8 cellular contexts compared by ENCODE assay signal in the genomic region with DNA sequence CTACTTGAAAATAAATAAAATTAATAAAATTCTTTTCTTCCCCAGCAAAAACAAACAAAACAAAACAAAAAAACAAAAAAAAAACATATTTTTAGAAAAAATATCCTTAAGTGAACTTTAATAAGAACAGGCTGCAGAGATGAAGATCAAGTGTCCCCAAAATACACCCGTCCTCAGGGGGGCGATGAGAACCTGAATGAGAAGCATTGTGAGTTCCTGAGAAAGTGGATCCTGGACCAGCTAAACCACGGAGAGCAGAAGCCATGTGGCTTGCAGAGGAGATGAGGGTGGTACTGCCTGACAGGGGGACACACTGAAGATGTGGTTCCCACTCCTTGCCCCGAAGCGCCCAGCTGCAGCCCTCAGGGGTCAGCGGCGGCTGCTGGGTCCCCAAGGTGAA.
A peak's percentile ranks its signal among the peaks of the same experiment; 100 is the strongest.
DNase-seq lines count a peak whose midpoint lies in the region; ATAC-seq, FAIRE-seq and TF ChIP-seq lines count a peak whose summit lies in the region.

No MANE protein-coding gene starts in this region.

- no peak overlapping the region for H4K8ac ChIP-seq in neuronal stem cell (ENCODE audit: low read depth, low read length)

- ATAC-seq in A549, result peak in 1 of 2 experiments; percentile 19; a peak in 1 of 6 replicates
- ATAC-seq in GM21619 (IDR thresholded peaks at IDR 0.05; ENCODE audit: unreplicated experiment), result no peak
- no peak for ATAC-seq in HG02981 (IDR thresholded peaks at IDR 0.05; ENCODE audit: unreplicated experiment)

- H4K20me1 ChIP-seq in OCI-LY7 (ENCODE audit: insufficient read depth, low read length), result no peaks in the 10 kb centered on the region

- no peak overlapping the region for H3K14ac ChIP-seq in neuronal stem cell (ENCODE audit: low read length)

- H3K79me1 ChIP-seq in neuronal stem cell (ENCODE audit: low read depth, low read length), result no peaks in the 10 kb centered on the region

- no peak for TF ChIP-seq POLR2A in A549 (IDR thresholded peaks at IDR 0.05; ENCODE audit: low read length)

- no peak overlapping the region for H3K23ac ChIP-seq in neuronal stem cell (ENCODE audit: low read depth, low read length, poor library complexity)

- H3K18ac ChIP-seq in neuronal stem cell (ENCODE audit: low read length), result no peak overlapping the region

- peaks cover 12% of the 10 kb centered on the region; the same call in 1 of the 2 replicates for H3K79me2 ChIP-seq in OCI-LY7 (ENCODE audit: insufficient read depth, low read depth, low read length)

- H2BK15ac ChIP-seq in neuronal stem cell (ENCODE audit: low read length), result no peak overlapping the region

- CTCF ChIA-PET in A549 (lab: Yijun Ruan, JAX) (interaction anchor here (1.2 to 3.0 kb wide), 3 partner anchors 9 to 157 kb away, joined by 3 to 18 read pairs (median 4); no protein-coding TSS in a partner anchor), OCI-LY7 (lab: Charles Lee; ENCODE audit: unreplicated experiment) (interaction anchor here (0.6 kb wide), 1 partner anchor 37 kb away, joined by 3 read pairs; no protein-coding TSS in a partner anchor)

- TF ChIP-seq CTCF in A549 (IDR thresholded peaks at IDR 0.05), result peak; percentile 24; the same call in 1 of the 3 replicates
- peak; percentile 53 for TF ChIP-seq CTCF in D721Med (IDR thresholded peaks at IDR 0.05; ENCODE audit: insufficient read depth, missing control alignments)
- TF ChIP-seq CTCF in OCI-LY7 (conservative IDR thresholded peaks at IDR 0.05; ENCODE audit: low read length), result peak; percentile 82
- peak; percentile 28 for TF ChIP-seq CTCF in epithelial cell of proximal tubule (conservative IDR thresholded peaks at IDR 0.05; ENCODE audit: low read depth, low read length)

- H2BK12ac ChIP-seq in neuronal stem cell (ENCODE audit: low read length), result no peak overlapping the region

- no peak overlapping the region for H3K9ac ChIP-seq in neuronal stem cell (ENCODE audit: low read depth, low read length, poor library complexity)

- no peaks in the 10 kb centered on the region for H3K9me3 ChIP-seq in A549
- no peaks in the 10 kb centered on the region for H3K9me3 ChIP-seq in OCI-LY7 (ENCODE audit: low read length)
- peaks cover 0 to 4% of the 10 kb centered on the region in 2 donors for H3K9me3 ChIP-seq in neuronal stem cell (replicated peaks in 1 of 2; ENCODE audit: control insufficient read depth in 2 of 2, insufficient read depth in 1 of 2, low read depth in 1 of 2, low read length in 2 of 2)

- DNase-seq in A549 (ENCODE audit: low read depth in 1 of 2, low spot score in 1 of 2), result peak in 1 of 2 experiments; percentile 28
- DNase-seq in D721Med (ENCODE audit: insufficient read length, low spot score), result no peak
- peak; percentile 66 for DNase-seq in OCI-LY7 (ENCODE audit: low spot score)
- DNase-seq in epithelial cell of proximal tubule (ENCODE audit: low read depth), result no peak
- DNase-seq in neuronal stem cell (ENCODE audit: low spot score), result no peak
- no peak for DNase-seq in activated CD4-positive, alpha-beta T cell treated with anti-CD3 and anti-CD28 coated beads, Interleukin-2, amount 50 U/mL, for 48 hours

- intact Hi-C loops in OCI-LY7 (cut with micrococcal nuclease; ENCODE audit: unreplicated experiment), result loop anchor here (1.0 to 10.0 kb wide), 3 partner anchors 38 to 725 kb away; a partner anchor contains a TSS

- H3K27ac ChIP-seq in A549 (no peak overlapping the region), OCI-LY7 (ENCODE audit: low read depth, low read length, poor library complexity, severe bottlenecking) (peak overlapping the region; percentile 66), neuronal stem cell (replicated peaks; ENCODE audit: low read length) (no peak overlapping the region)

- H3K36me3 ChIP-seq in OCI-LY7 (ENCODE audit: insufficient read depth, low read length) (peaks cover 47% of the 10 kb centered on the region), neuronal stem cell (replicated peaks in 1 of 2; ENCODE audit: control insufficient read depth in 2 of 2, insufficient read depth in 2 of 2, low read length in 2 of 2) (peaks cover 12 to 21% of the 10 kb centered on the region in 2 donors)

- H3K4me2 ChIP-seq in A549 (no peak overlapping the region), OCI-LY7 (ENCODE audit: low read length) (no peak overlapping the region; the same call in 1 of the 2 replicates), neuronal stem cell (ENCODE audit: insufficient read depth, low read length, poor library complexity, severe bottlenecking) (no peak overlapping the region)

- H2BK5ac ChIP-seq in neuronal stem cell (ENCODE audit: low read length), result no peak overlapping the region

- peak overlapping the region; percentile 17; the same call in 1 of the 2 replicates for H2AFZ ChIP-seq in OCI-LY7 (ENCODE audit: low read length)
- H2AFZ ChIP-seq in neuronal stem cell (ENCODE audit: low read length), result no peak overlapping the region

- H4K91ac ChIP-seq in neuronal stem cell (ENCODE audit: low read depth, low read length, poor library complexity), result no peak overlapping the region

- TF ChIP-seq EP300 in A549 (IDR thresholded peaks at IDR 0.05), result no peak

- H3K4me3 ChIP-seq in A549 (no peak overlapping the region), OCI-LY7 (ENCODE audit: low read depth, low read length, poor library complexity, severe bottlenecking) (no peak overlapping the region), epithelial cell of proximal tubule (ENCODE audit: low read depth, low read length) (no peak overlapping the region), neuronal stem cell (ENCODE audit: low read length in 2 of 2) (no peak overlapping the region)

- FAIRE-seq in A549 (lab: Jason Lieb, UNC), result no peak
- FAIRE-seq in D721Med (lab: Jason Lieb, UNC), result no peak

- POLR2A ChIA-PET in A549 (lab: Yijun Ruan, JAX), result no interaction called here
- POLR2A ChIA-PET in OCI-LY7 (lab: Charles Lee), result no interaction called here

- H2BK120ac ChIP-seq in neuronal stem cell (ENCODE audit: low read depth, low read length), result no peak overlapping the region

- H3K4me1 ChIP-seq in A549 (no peaks in the 10 kb centered on the region), OCI-LY7 (ENCODE audit: insufficient read depth, low read length, poor library complexity, severe bottlenecking) (peaks cover 10% of the 10 kb centered on the region), neuronal stem cell (ENCODE audit: control insufficient read depth in 2 of 2, insufficient read depth in 1 of 2, low read depth in 1 of 2, low read length in 2 of 2) (peaks cover 17 to 31% of the 10 kb centered on the region in 2 donors)

- no TSS peak for BruUV-seq in OCI-LY7 (replicated peaks; lab: Mats Ljungman, UMichigan)

- peak in 1 of 2 experiments; percentile 33; a peak in 2 of 5 replicates for TF ChIP-seq RAD21 in A549 (conservative IDR thresholded peaks at IDR 0.05 in 1 of 2, IDR thresholded peaks at IDR 0.05 in 1 of 2)

- no peak overlapping the region for H2AK5ac ChIP-seq in neuronal stem cell (ENCODE audit: low read depth, low read length)

- H3K4ac ChIP-seq in neuronal stem cell (ENCODE audit: low read length), result no peak overlapping the region

- peaks cover 0 to 3% (median 0%) of the 10 kb centered on the region in 3 experiments for H3K27me3 ChIP-seq in neuronal stem cell (ENCODE audit: control insufficient read depth in 3 of 3, insufficient read depth in 3 of 3, low read depth in 1 of 3, low read length in 3 of 3)

- H3K9me2 ChIP-seq in OCI-LY7 (ENCODE audit: insufficient read depth, low read length), result no peaks in the 10 kb centered on the region

- 85% methylated on average over 7 of the region's 7 CpGs for WGBS in A549 (ENCODE audit: missing lambda C conversion rate)
- WGBS in neuronal stem cell (ENCODE audit: extremely low coverage in 2 of 2, insufficient read length in 2 of 2, insufficient replicate concordance in 1 of 2), 2 donors, result no CpG with 5 or more reads among the region's 7 CpGs

TF ChIP-seq in A549, 52 proteins besides CTCF, POLR2A, EP300 and RAD21 (continues in another document):
- no peak for TF ChIP-seq JUN (IDR thresholded peaks at IDR 0.05)
- TF ChIP-seq RCOR1 (IDR thresholded peaks at IDR 0.05; ENCODE audit: low read depth, low read length), result no peak
- TF ChIP-seq, protein P1, sequence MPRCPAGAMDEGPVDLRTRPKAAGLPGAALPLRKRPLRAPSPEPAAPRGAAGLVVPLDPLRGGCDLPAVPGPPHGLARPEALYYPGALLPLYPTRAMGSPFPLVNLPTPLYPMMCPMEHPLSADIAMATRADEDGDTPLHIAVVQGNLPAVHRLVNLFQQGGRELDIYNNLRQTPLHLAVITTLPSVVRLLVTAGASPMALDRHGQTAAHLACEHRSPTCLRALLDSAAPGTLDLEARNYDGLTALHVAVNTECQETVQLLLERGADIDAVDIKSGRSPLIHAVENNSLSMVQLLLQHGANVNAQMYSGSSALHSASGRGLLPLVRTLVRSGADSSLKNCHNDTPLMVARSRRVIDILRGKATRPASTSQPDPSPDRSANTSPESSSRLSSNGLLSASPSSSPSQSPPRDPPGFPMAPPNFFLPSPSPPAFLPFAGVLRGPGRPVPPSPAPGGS (IDR thresholded peaks at IDR 0.05), result no peak
- no peak for TF ChIP-seq RARB (CRISPR knock-in tag; IDR thresholded peaks at IDR 0.05)
- no peak for TF ChIP-seq FOXS1 (CRISPR knock-in tag; IDR thresholded peaks at IDR 0.05)
- TF ChIP-seq GATA3 (IDR thresholded peaks at IDR 0.05; ENCODE audit: borderline replicate concordance), result no peak
- TF ChIP-seq JUNB (IDR thresholded peaks at IDR 0.05), result no peak
- TF ChIP-seq HOXB13 (CRISPR knock-in tag; IDR thresholded peaks at IDR 0.05; ENCODE audit: low read depth), result no peak
- no peak for TF ChIP-seq BHLHE40 (IDR thresholded peaks at IDR 0.05; ENCODE audit: low read depth, low read length)
- no peak for TF ChIP-seq CHD2 (IDR thresholded peaks at IDR 0.05; ENCODE audit: low read length, partially characterized antibody)
- no peak for TF ChIP-seq POLR2AphosphoS2 (conservative IDR thresholded peaks at IDR 0.05; ENCODE audit: low read length)
- no peak for TF ChIP-seq HOXB5 (CRISPR knock-in tag; IDR thresholded peaks at IDR 0.05)
- no peak for TF ChIP-seq RNF2 (IDR thresholded peaks at IDR 0.05; ENCODE audit: borderline replicate concordance, low read depth)
- TF ChIP-seq, protein P2, sequence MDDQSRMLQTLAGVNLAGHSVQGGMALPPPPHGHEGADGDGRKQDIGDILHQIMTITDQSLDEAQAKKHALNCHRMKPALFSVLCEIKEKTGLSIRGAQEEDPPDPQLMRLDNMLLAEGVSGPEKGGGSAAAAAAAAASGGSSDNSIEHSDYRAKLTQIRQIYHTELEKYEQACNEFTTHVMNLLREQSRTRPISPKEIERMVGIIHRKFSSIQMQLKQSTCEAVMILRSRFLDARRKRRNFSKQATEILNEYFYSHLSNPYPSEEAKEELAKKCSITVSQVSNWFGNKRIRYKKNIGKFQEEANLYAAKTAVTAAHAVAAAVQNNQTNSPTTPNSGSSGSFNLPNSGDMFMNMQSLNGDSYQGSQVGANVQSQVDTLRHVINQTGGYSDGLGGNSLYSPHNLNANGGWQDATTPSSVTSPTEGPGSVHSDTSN (IDR thresholded peaks at IDR 0.05), result no peak
- TF ChIP-seq KDM1A (IDR thresholded peaks at IDR 0.05; ENCODE audit: low read depth), result no peak

Comparison
In these comparisons a context has a peak if more than half of its experiments do, and no peak if none do; other contexts are left out.
1. CTCF ChIP-seq: peak in every context shown above with its lines; median percentile 82 in OCI-LY7; 53 in D721Med; 28 in epithelial cell of proximal tubule; 24 in A549.